ENCODE assay signal across 19 cellular contexts in the genomic region with DNA sequence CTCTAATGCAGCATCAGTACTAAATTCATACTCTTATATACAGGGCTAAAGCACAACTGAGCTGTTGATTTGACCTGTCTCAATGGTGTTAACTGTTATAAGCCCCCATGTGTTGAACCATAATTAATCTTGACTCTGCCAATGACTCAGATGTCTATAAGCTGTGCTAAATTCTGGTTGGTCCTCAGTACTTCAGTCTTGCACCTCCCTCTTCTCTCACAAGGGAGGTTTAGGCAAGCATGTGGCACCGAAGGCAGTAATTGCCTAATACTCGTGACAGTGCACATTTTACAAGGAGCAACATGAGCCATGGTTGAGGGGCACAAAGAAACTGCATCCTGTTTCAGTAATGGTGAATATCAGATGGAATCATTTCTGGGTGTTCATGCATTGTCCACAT.
DNase-seq lines count a peak whose midpoint lies in the region; ATAC-seq, FAIRE-seq and TF ChIP-seq lines count a peak whose summit lies in the region.
"Had no signal": no experiment of that assay in that cellular context is flagged by ENCODE, and none has a peak within 500 bp of the region (broad histone marks: within the 10 kb centered on the region; RNA-seq: fewer than 3 reads in every experiment).

No MANE protein-coding gene starts in this region.

- H3K4me3 ChIP-seq in cardiac fibroblast (replicated peaks in 1 of 2; ENCODE audit: low read depth in 2 of 2, low read length in 2 of 2) = no peak overlapping the region
- H3K4me3 ChIP-seq: BLaER1, Peyer's patch, SK-N-MC had no signal

- no peak overlapping the region for H3K27ac Mint-ChIP-seq in CD14-positive monocyte
- H3K27ac Mint-ChIP-seq: CD8-positive, alpha-beta T cell; HFFc6 had no signal

- intact Hi-C loops in CD14-positive monocyte (cut with micrococcal nuclease) = no loop called here

- TF ChIP-seq CTCF in cardiac fibroblast (IDR thresholded peaks at IDR 0.05; ENCODE audit: low read depth, low read length) (no peak), D721Med (IDR thresholded peaks at IDR 0.05; ENCODE audit: insufficient read depth, missing control alignments) (no peak), CD14-positive monocyte (IDR thresholded peaks at IDR 0.05) (no peak)

- DNase-seq in SIG-M5 treated with dmso at 0.1 percent for 504 hours (lab: John Stamatoyannopoulos, UW; ENCODE audit: unreplicated experiment) (peak; percentile 7), SIG-M5 (lab: John Stamatoyannopoulos, UW) (no peak), MV-4-11 (lab: John Stamatoyannopoulos, UW) (peak; percentile 32), cardiac fibroblast (ENCODE audit: low read depth in 2 of 2) (peak; percentile 15 to 22), D721Med (ENCODE audit: insufficient read length, low spot score) (no peak), CD14-positive monocyte (ENCODE audit: low spot score) (no peak), NCI-H1092 (lab: John Stamatoyannopoulos, UW) (no peak)
- DNase-seq: CD8-positive, alpha-beta T cell; HFFc6; NCI-H1694 treated with DMSO at 0.1 percent for 48 hours; NCI-H2107; NCI-H524; Peyer's patch had no signal

- H3K4me1 Mint-ChIP-seq in CD14-positive monocyte = no peaks in the 10 kb centered on the region

- H3K9me3 Mint-ChIP-seq in CD14-positive monocyte = peaks cover 0 to 4% (median 1%) of the 10 kb centered on the region in 7 donors
- H3K9me3 Mint-ChIP-seq: CD8-positive, alpha-beta T cell; HFFc6 had no signal

- no peak for FAIRE-seq in D721Med (lab: Jason Lieb, UNC)
- FAIRE-seq: GM12892, GM18507, H54 had no signal

- H3K4me3 Mint-ChIP-seq in CD14-positive monocyte = no peak overlapping the region
- H3K4me3 Mint-ChIP-seq: CD8-positive, alpha-beta T cell; HFFc6 had no signal

- no peak for ATAC-seq in HG02981 (IDR thresholded peaks at IDR 0.05; ENCODE audit: unreplicated experiment)
- ATAC-seq: CD8-positive, alpha-beta T cell had no signal

- H3K36me3 Mint-ChIP-seq in CD14-positive monocyte = no peaks in the 10 kb centered on the region
- H3K36me3 Mint-ChIP-seq: CD8-positive, alpha-beta T cell had no signal

- peaks cover 0 to 1% (median 0%) of the 10 kb centered on the region in 3 donors for H3K27me3 Mint-ChIP-seq in CD14-positive monocyte (ENCODE audit: low read depth in 3 of 3)

Comparison
In these comparisons a context has a peak if more than half of its experiments do, and no peak if none do; other contexts are left out.
1. DNase-seq: peak in SIG-M5 treated with dmso at 0.1 percent for 504 hours (single experiment), MV-4-11 (single experiment) and cardiac fibroblast (2 of 2); none in SIG-M5 (single experiment), D721Med (single experiment), CD14-positive monocyte (single experiment) and NCI-H1092 (single experiment).